Comparison of ENCODE assay signal across 4 cellular contexts in genomic region chr4:86719149-86719548, GRCh38.
DNase-seq lines count a peak whose midpoint lies in the region; ATAC-seq, FAIRE-seq and TF ChIP-seq lines count a peak whose summit lies in the region.
"Not testable (repeated sequence)": the region's sequence is repeated elsewhere in the genome, so short reads cannot be mapped to it uniquely, and the experiment has no call there.

No MANE protein-coding gene starts in this region.

- H3K4me2 ChIP-seq in GM12878 (ENCODE audit: control insufficient read depth, insufficient read depth); K562 (ENCODE audit: insufficient read depth, low read length): not testable (repeated sequence)

- intact Hi-C loops in GM12878 (cut with micrococcal nuclease; ENCODE audit: unreplicated experiment); K562 (cut with micrococcal nuclease): not testable (repeated sequence)

- 25% methylated on average over 3 of the region's 3 CpGs for WGBS in GM12878 (ENCODE audit: insufficient coverage, insufficient replicate concordance, low lambda C conversion rate, missing lambda C conversion rate)
- WGBS in K562 (ENCODE audit: insufficient coverage, low coverage, missing lambda C conversion rate): 0% methylated on average over 3 of the region's 3 CpGs

- POLR2A ChIA-PET in HEK293 (lab: Yijun Ruan, JAX); GM12878 (lab: Charles Lee): not testable (repeated sequence)
- POLR2A ChIA-PET in K562 (lab: Yijun Ruan, JAX): interaction anchor here (0.6 kb wide), 1 partner anchor 858 kb away, joined by 3 read pairs; no protein-coding TSS in a partner anchor

- FAIRE-seq in GM12878 (lab: Jason Lieb, UNC); K562 (lab: Jason Lieb, UNC): not testable (repeated sequence)

- TF ChIP-seq CTCF in HEK293 (tag by site-specific recombination; IDR thresholded peaks at IDR 0.05); GM12878 (IDR thresholded peaks at IDR 0.05 in 2 of 3, conservative IDR thresholded peaks at IDR 0.05 in 1 of 3; ENCODE audit: control insufficient read depth in 2 of 3, extremely low read depth in 1 of 3, insufficient read depth in 1 of 3, low read depth in 3 of 3, low read length in 3 of 3); K562 (IDR thresholded peaks at IDR 0.05 in 2 of 3, conservative IDR thresholded peaks at IDR 0.05 in 1 of 3; ENCODE audit: insufficient read depth in 2 of 3, low read depth in 1 of 3, low read length in 3 of 3): not testable (repeated sequence)

- TF ChIP-seq POLR2A in GM12878 (IDR thresholded peaks at IDR 0.05; ENCODE audit: low read depth, low read length); K562 (conservative IDR thresholded peaks at IDR 0.05): not testable (repeated sequence)

- not testable (repeated sequence) for BruUV-seq in GM12878 (replicated peaks; lab: Mats Ljungman, UMichigan); K562 (replicated peaks; lab: Mats Ljungman, UMichigan)

- not testable (repeated sequence) for TF ChIP-seq EP300 in GM12878 (IDR thresholded peaks at IDR 0.05; ENCODE audit: borderline replicate concordance in 1 of 2, control insufficient read depth in 1 of 2, low read depth in 2 of 2, low read length in 2 of 2); K562 (IDR thresholded peaks at IDR 0.05; ENCODE audit: low read length)

- RAD21 ChIA-PET in GM12878 (lab: Charles Lee; ENCODE audit: unreplicated experiment): not testable (repeated sequence)

- H3K9me1 ChIP-seq in K562 (ENCODE audit: control insufficient read depth, insufficient read depth, low read length): not testable (repeated sequence)

- not testable (repeated sequence) for H3K79me2 ChIP-seq in GM12878 (ENCODE audit: control insufficient read depth, insufficient read depth, low read length); K562 (ENCODE audit: control insufficient read depth, insufficient read depth, low read length)

- CTCF ChIA-PET in HEK293 (lab: Yijun Ruan, JAX): interaction anchor here (0.7 kb wide), 1 partner anchor 592 kb away, joined by 3 read pairs; no protein-coding TSS in a partner anchor
- CTCF ChIA-PET in GM12878 (lab: Yijun Ruan, JAX); K562 (lab: Yijun Ruan, JAX; ENCODE audit: low intra/inter-chr PET ratio): not testable (repeated sequence)

- not testable (repeated sequence) for H2AFZ ChIP-seq in GM12878 (ENCODE audit: control insufficient read depth, low read depth, low read length); K562 (ENCODE audit: low read depth, low read length)

- H3K9ac ChIP-seq in GM12878 (ENCODE audit: control insufficient read depth, insufficient read depth, low read length); K562 (ENCODE audit: insufficient read depth in 1 of 2, low read depth in 2 of 2, low read length in 2 of 2): not testable (repeated sequence)

- not testable (repeated sequence) for H3K9me3 ChIP-seq in HEK293 (ENCODE audit: control insufficient read depth, insufficient read depth, low read depth, low read length); GM12878 (replicated peaks; ENCODE audit: control insufficient read depth, insufficient read depth, low read length); K562 (replicated peaks; ENCODE audit: control insufficient read depth, insufficient read depth, low read depth, low read length)

- ATAC-seq in SK-N-SH treated with all-trans-retinoic acid at 6 μM for 48 hours, GM12878, K562: not testable (repeated sequence)

- not testable (repeated sequence) for TF ChIP-seq RAD21 in GM12878 (IDR thresholded peaks at IDR 0.05; ENCODE audit: insufficient read depth, low read depth, low read length); K562 (CRISPR knock-in tag; conservative IDR thresholded peaks at IDR 0.05 in 1 of 2, IDR thresholded peaks at IDR 0.05 in 1 of 2)

- not testable (repeated sequence) for H3K27ac ChIP-seq in HEK293 (ENCODE audit: extremely low read depth, low read depth, low read length); GM12878 (ENCODE audit: control insufficient read depth, insufficient read depth); K562 (ENCODE audit: extremely low read depth, low read depth, low read length)

- H3K4me1 ChIP-seq in HEK293 (ENCODE audit: control insufficient read depth, insufficient read depth, low read length); GM12878 (ENCODE audit: control insufficient read depth, insufficient read depth, low read length); K562 (replicated peaks in 1 of 2; ENCODE audit: control insufficient read depth in 2 of 2, insufficient read depth in 2 of 2, low read length in 2 of 2): not testable (repeated sequence)

- H3K36me3 ChIP-seq in HEK293 (ENCODE audit: control insufficient read depth in 2 of 2, insufficient read depth in 1 of 2, low read length in 2 of 2): peaks cover 23 to 46% of the 10 kb centered on the region in 2 experiments
- not testable (repeated sequence) for H3K36me3 ChIP-seq in GM12878 (ENCODE audit: control insufficient read depth in 2 of 2, insufficient read depth in 2 of 2, low read length in 1 of 2); K562 (ENCODE audit: control insufficient read depth, insufficient read depth, low read length)

- SMC1A ChIA-PET in GM12878 (lab: Charles Lee; ENCODE audit: uncharacterized antibody, unreplicated experiment): interaction anchor here (1.0 to 2.1 kb wide), 3 partner anchors 15 to 219 kb away, joined by 3 to 5 read pairs (median 4); no protein-coding TSS in a partner anchor

- not testable (repeated sequence) for H3K27me3 ChIP-seq in GM12878 (replicated peaks in 1 of 2; ENCODE audit: control insufficient read depth in 2 of 2, insufficient read depth in 2 of 2, low read length in 1 of 2); K562 (ENCODE audit: control insufficient read depth in 2 of 2, insufficient read depth in 2 of 2, low read length in 2 of 2)

- not testable (repeated sequence) for DNase-seq in GM12878 (ENCODE audit: low read depth, low spot score); K562 (ENCODE audit: extremely low read depth in 1 of 4, low spot score in 3 of 4)

- in situ Hi-C loops in GM12878 (cut with MboI); K562 (cut with MboI): not testable (repeated sequence)

- not testable (repeated sequence) for H3K4me3 ChIP-seq in HEK293 (ENCODE audit: low read depth, low read length); GM12878; K562

- not testable (repeated sequence) for H4K20me1 ChIP-seq in GM12878 (ENCODE audit: control insufficient read depth, insufficient read depth); K562 (replicated peaks; ENCODE audit: control insufficient read depth, insufficient read depth, low read length)

TF ChIP-seq in HEK293, 187 proteins besides CTCF, POLR2A, EP300 and RAD21:
- TF ChIP-seq ZNF146 (tag by site-specific recombination; IDR thresholded peaks at IDR 0.05): peak; percentile 88
TF ChIP-seq in HEK293: peak in this region for 1; not testable (repeated sequence) for 186.

TF ChIP-seq in SK-N-SH treated with all-trans-retinoic acid at 6 μM for 48 hours, 23 proteins besides CTCF, POLR2A, EP300 and RAD21:
- peak; percentile 81 for TF ChIP-seq ZNF8 (CRISPR knock-in tag; IDR thresholded peaks at IDR 0.05)

TF ChIP-seq in GM12878, 131 proteins besides CTCF, POLR2A, EP300 and RAD21:
- peak; percentile 78 for TF ChIP-seq ZNF217 (IDR thresholded peaks at IDR 0.05)

TF ChIP-seq in K562, 482 proteins besides CTCF, POLR2A, EP300 and RAD21:
- TF ChIP-seq RBM25 (IDR thresholded peaks at IDR 0.05; ENCODE audit: low read depth, low read length, severe bottlenecking) (peak; percentile 30), ZNF146 (CRISPR knock-in tag; IDR thresholded peaks at IDR 0.05; ENCODE audit: unreplicated experiment) (peak; percentile 71)
